ENCODE assay signal across 26 cellular contexts in genomic region chr14:72097173-72097783, GRCh38.
"Had no signal": no experiment of that assay in that cellular context is flagged by ENCODE, and none has a peak within 500 bp of the region (broad histone marks: within the 10 kb centered on the region; RNA-seq: fewer than 3 reads in every experiment).

No MANE protein-coding gene starts in this region.

- H3K9me3 ChIP-seq: mucosa of descending colon, neutrophil, pancreas, right lobe of liver, suprapubic skin, thyroid gland had no signal

- H3K9me3 Mint-ChIP-seq: immature natural killer cell; mesothelial cell of epicardium; naive B cell; nephron progenitor cell; stimulated activated naive CD8-positive, alpha-beta T cell treated with anti-CD3 and anti-CD28 coated beads, Interleukin-15, amount 100 ng/mL, for 72 hours had no signal

- H3K4me2 ChIP-seq: smooth muscle cell had no signal

- ATAC-seq: left colon; mucosa of descending colon; pancreas; right lobe of liver; stimulated activated naive CD8-positive, alpha-beta T cell treated with anti-CD3 and anti-CD28 coated beads, Interleukin-15, amount 100 ng/mL, for 72 hours had no signal

- DNase-seq: dorsolateral prefrontal cortex; effector CD4-positive, alpha-beta T cell; hypothalamus; immature natural killer cell; islet precursor cell; kidney glomerular epithelial cell; left colon; mesenchymal stem cell; mucosa of descending colon; naive B cell; nephron progenitor cell; pancreas; retina; right lobe of liver; stimulated activated CD4-positive, alpha-beta T cell treated with anti-CD3 and anti-CD28 coated beads, Interleukin-12 subunit alpha, Interleukin-12 subunit beta, amount 100 ng/mL, for 4 hours; stimulated activated CD4-positive, alpha-beta T cell treated with anti-CD3 and anti-CD28 coated beads, Interleukin-1b, Interleukin-23, amount 100 ng/mL, for 48 hours; stimulated activated CD4-positive, alpha-beta T cell treated with anti-CD3 and anti-CD28 coated beads, Interleukin-4, amount 100 ng/mL, for 1 hour; stimulated activated CD8-positive, alpha-beta memory T cell treated with anti-CD3 and anti-CD28 coated beads, Interleukin-4, amount 100 ng/mL, for 48 hours; stimulated activated naive CD4-positive, alpha-beta T cell; stimulated activated naive CD8-positive, alpha-beta T cell treated with anti-CD3 and anti-CD28 coated beads, Interleukin-15, amount 100 ng/mL, for 72 hours; thyroid gland; trophoblast cell had no signal

- H3K27ac Mint-ChIP-seq: immature natural killer cell; mesothelial cell of epicardium; nephron progenitor cell; stimulated activated naive CD8-positive, alpha-beta T cell treated with anti-CD3 and anti-CD28 coated beads, Interleukin-15, amount 100 ng/mL, for 72 hours had no signal

- H3K4me1 Mint-ChIP-seq: immature natural killer cell; naive B cell; nephron progenitor cell; stimulated activated naive CD8-positive, alpha-beta T cell treated with anti-CD3 and anti-CD28 coated beads, Interleukin-15, amount 100 ng/mL, for 72 hours had no signal

- H3K27ac ChIP-seq: dorsolateral prefrontal cortex, neutrophil, pancreas, right lobe of liver, suprapubic skin, thyroid gland had no signal

- H3K4me3 Mint-ChIP-seq: immature natural killer cell; mesothelial cell of epicardium; naive B cell; nephron progenitor cell; stimulated activated naive CD8-positive, alpha-beta T cell treated with anti-CD3 and anti-CD28 coated beads, Interleukin-15, amount 100 ng/mL, for 72 hours had no signal

- H3K4me1 ChIP-seq: pancreas, right lobe of liver, suprapubic skin, thyroid gland had no signal

- H3K27me3 ChIP-seq: neutrophil, pancreas, right lobe of liver, suprapubic skin, thyroid gland had no signal

- H3K36me3 Mint-ChIP-seq: immature natural killer cell, mesothelial cell of epicardium, naive B cell had no signal
